In the genomic region with DNA sequence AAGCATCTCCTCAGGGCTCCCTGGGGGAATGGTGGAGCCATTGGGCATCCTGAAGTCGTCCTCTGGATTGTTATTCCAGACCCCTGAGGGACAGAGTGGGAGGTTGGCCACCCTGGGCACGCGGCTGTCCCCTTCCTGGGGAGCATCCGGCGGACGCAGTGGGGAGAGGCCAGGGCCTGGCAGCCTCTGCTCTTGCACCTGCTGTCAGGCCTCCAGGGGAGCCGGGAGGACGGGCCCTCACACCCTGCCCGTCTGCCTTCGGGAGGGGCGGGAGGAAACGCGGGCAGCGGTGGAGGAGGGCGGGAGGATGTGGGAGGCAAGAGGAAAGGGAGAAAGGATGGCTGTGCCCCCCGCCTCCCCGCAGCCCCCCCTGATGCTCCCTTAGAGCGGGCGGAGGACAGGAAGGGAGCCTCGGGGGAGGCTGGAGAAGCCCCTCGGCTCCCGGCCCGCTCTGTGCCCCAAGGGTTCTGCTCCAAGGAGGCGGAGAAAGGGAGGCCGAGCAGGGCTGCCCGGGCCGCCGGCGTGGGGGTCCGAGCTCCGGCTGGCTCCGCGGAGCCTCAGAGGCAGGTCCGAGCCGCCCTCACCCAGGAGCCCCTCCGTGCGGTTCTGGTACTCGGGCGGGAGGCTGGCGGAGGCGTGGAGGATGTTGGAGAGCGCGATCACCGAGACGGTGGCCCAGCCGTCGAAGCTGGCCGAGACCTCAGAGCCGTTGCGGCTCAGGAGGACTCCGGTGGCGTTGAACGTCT, we compare ENCODE assay signal across 18 cellular contexts. TPM values are rescaled to one million over a fixed set of nuclear protein-coding genes. Genes with fewer than 3 reads are reported as not detected.
DNase-seq lines count a peak whose midpoint lies in the region; ATAC-seq and TF ChIP-seq lines count a peak whose summit lies in the region.
"Had no signal": no experiment of that assay in that cellular context is flagged by ENCODE, and none has a peak within 500 bp of the region (broad histone marks: within the 10 kb centered on the region; RNA-seq: fewer than 3 reads in every experiment).

No MANE protein-coding gene starts in this region.

- H3K36me3 ChIP-seq in mucosa of descending colon (ENCODE audit: low read depth), result no peaks in the 10 kb centered on the region
- H3K36me3 ChIP-seq: right lobe of liver had no signal

- peak; percentile 45 for DNase-seq in DMS53 (lab: John Stamatoyannopoulos, UW)
- DNase-seq in DMS53 treated with DMSO at 0.1 percent for 48 hours (lab: John Stamatoyannopoulos, UW; ENCODE audit: unreplicated experiment), result no peak
- DNase-seq in GM13977 (ENCODE audit: low spot score), result peak; percentile 33
- DNase-seq in UCSD-AML1 (lab: John Stamatoyannopoulos, UW; ENCODE audit: unreplicated experiment), result peak; percentile 78
- DNase-seq in mucosa of descending colon, result peak in 1 of 3 donors; percentile 43
- no peak for DNase-seq in DMS 273 treated with DMSO at 0.1 percent for 48 hours (lab: John Stamatoyannopoulos, UW)
- no peak for DNase-seq in amygdala (lab: John Stamatoyannopoulos, UW)
- no peak for DNase-seq in SIG-M5 (lab: John Stamatoyannopoulos, UW)
- DNase-seq: activated CD4-positive, alpha-beta T cell treated with anti-CD3 and anti-CD28 coated beads, Interleukin-2, amount 10 ng/mL, durations not matched to agents 24 days and 14 days; activated naive CD4-positive, alpha-beta T cell treated with anti-CD3 and anti-CD28 coated beads for 36 hours; Calu3; GF-D8; NCI-H226; occipital lobe; stimulated activated naive CD4-positive, alpha-beta T cell; transverse colon had no signal

- no peaks in the 10 kb centered on the region for H3K9me3 ChIP-seq in mucosa of descending colon
- H3K9me3 ChIP-seq: right lobe of liver, transverse colon had no signal

- no peaks in the 10 kb centered on the region for H3K4me1 ChIP-seq in mucosa of descending colon (ENCODE audit: low read depth)
- H3K4me1 ChIP-seq: right lobe of liver had no signal

- H3K4me3 ChIP-seq in mucosa of descending colon, result no peak overlapping the region
- H3K4me3 ChIP-seq: right lobe of liver, transverse colon had no signal

- TF ChIP-seq CTCF in GM13977 (IDR thresholded peaks at IDR 0.05; ENCODE audit: extremely low read depth, insufficient read depth, missing control alignments) (no peak), mucosa of descending colon (IDR thresholded peaks at IDR 0.05) (no peak)

- in situ Hi-C loops in GM13977 (cut with MboI; ENCODE audit: low pct_unique_long_range_greater_than_20kb, low sequenced_read_pairs, unreplicated experiment), result no loop called here

- intact Hi-C loops in mucosa of descending colon (cut with DNase I, micrococcal nuclease), result no loop called here

- ATAC-seq in mucosa of descending colon, result peak; percentile 1
- ATAC-seq: right lobe of liver had no signal

RNA-seq across cellular contexts. Expression of gene MUC20, which starts 40.9 kb away (rescaled TPM):
- total RNA-seq in mucosa of descending colon, result 100 to 1,000 TPM in 2 of 3 donors, 10 to 100 TPM in 1; 29.5 to 147 (median 112) TPM

RNA-seq across cellular contexts. Expression of gene MUC4, which starts 50.1 kb away (rescaled TPM):
- 100 to 1,000 TPM; 170 to 415 (median 318) TPM for total RNA-seq in mucosa of descending colon
- total RNA-seq: liver, occipital lobe had no signal

Comparison
In these comparisons a context has a peak if more than half of its experiments do, and no peak if none do; other contexts are left out.
1. DNase-seq: peak in DMS53 (single experiment), GM13977 (single experiment) and UCSD-AML1 (single experiment); none in DMS53 treated with DMSO at 0.1 percent for 48 hours (single experiment), DMS 273 treated with DMSO at 0.1 percent for 48 hours (single experiment), amygdala (0 of 56) and SIG-M5 (single experiment).